In the genomic region with DNA sequence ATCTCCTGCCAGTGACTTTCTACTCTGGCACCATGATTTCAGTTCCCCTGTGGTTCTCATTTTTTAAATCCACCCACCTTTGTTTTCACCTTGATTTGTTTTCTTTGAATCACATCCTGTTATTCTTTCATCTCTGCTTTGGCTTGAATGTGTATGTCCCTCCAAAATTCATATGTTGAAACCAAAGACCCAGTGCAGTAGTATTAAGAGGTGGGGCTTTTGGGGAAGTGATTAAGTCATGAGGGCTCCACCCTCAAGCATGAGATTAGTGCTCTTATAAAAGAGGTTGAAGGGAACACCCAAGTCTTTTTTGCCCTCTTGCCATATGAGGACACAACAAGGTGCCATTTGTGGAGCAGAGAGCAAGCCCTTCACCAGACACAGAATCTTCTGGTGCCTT, we compare ENCODE assay signal across 16 cellular contexts.
DNase-seq lines count a peak whose midpoint lies in the region; ATAC-seq and TF ChIP-seq lines count a peak whose summit lies in the region.
"Had no signal": no experiment of that assay in that cellular context is flagged by ENCODE, and none has a peak within 500 bp of the region (broad histone marks: within the 10 kb centered on the region; RNA-seq: fewer than 3 reads in every experiment).

No MANE protein-coding gene starts in this region.

- no peak overlapping the region for H3K27ac ChIP-seq in CD4-positive, alpha-beta memory T cell (ENCODE audit: low read depth, low read length)
- H3K27ac ChIP-seq in HCT116 (ENCODE audit: low read depth, low read length), result no peak overlapping the region
- H3K27ac ChIP-seq: lower lobe of right lung had no signal

- no peaks in the 10 kb centered on the region for H4K20me1 ChIP-seq in HCT116 (ENCODE audit: insufficient read depth)

- H3K79me2 ChIP-seq in HCT116 (ENCODE audit: insufficient read depth, low read length), result no peaks in the 10 kb centered on the region

- H3K9ac ChIP-seq in HCT116 (ENCODE audit: low read length), result no peak overlapping the region
- peak overlapping the region; percentile 10 for H3K9ac ChIP-seq in mucosa of stomach (ENCODE audit: low read length)

- H3K9me3 Mint-ChIP-seq in CD4-positive, alpha-beta memory T cell, result peaks cover 6 to 18% (median 10%) of the 10 kb centered on the region in 8 donors
- H3K9me3 Mint-ChIP-seq in activated CD8-positive, alpha-beta T cell treated with anti-CD3 and anti-CD28 coated beads, Interleukin-2, amount 10 ng/mL, durations not matched to agents 7 days and 5 days (ENCODE audit: insufficient read depth), result peaks cover 17% of the 10 kb centered on the region
- H3K9me3 Mint-ChIP-seq: immature natural killer cell had no signal

- no peaks in the 10 kb centered on the region for H3K27me3 Mint-ChIP-seq in CD4-positive, alpha-beta memory T cell
- H3K27me3 Mint-ChIP-seq in activated CD8-positive, alpha-beta T cell treated with anti-CD3 and anti-CD28 coated beads, Interleukin-2, amount 10 ng/mL, durations not matched to agents 7 days and 5 days (ENCODE audit: low read depth), result no peaks in the 10 kb centered on the region

- TF ChIP-seq RAD21 in HCT116 (IDR thresholded peaks at IDR 0.05; ENCODE audit: low read depth), result no peak

- no peak for TF ChIP-seq POLR2A in HCT116 (IDR thresholded peaks at IDR 0.05; ENCODE audit: borderline replicate concordance, extremely low read depth, insufficient read depth, insufficient read length)

- no peak for TF ChIP-seq CTCF in HCT116 (IDR thresholded peaks at IDR 0.05 in 2 of 3, conservative IDR thresholded peaks at IDR 0.05 in 1 of 3; ENCODE audit: borderline replicate concordance in 1 of 3, insufficient read depth in 1 of 3, low read depth in 2 of 3, low read length in 2 of 3)

- no peaks in the 10 kb centered on the region for H3K9me2 ChIP-seq in HCT116 (ENCODE audit: insufficient read depth)

- H3K36me3 ChIP-seq in CD4-positive, alpha-beta memory T cell (ENCODE audit: insufficient read depth, low read length), result no peaks in the 10 kb centered on the region
- H3K36me3 ChIP-seq in HCT116 (ENCODE audit: control insufficient read depth in 1 of 2, insufficient read depth in 2 of 2, low read length in 2 of 2) (peaks cover 0 to 11% of the 10 kb centered on the region in 2 experiments; a peak in 1 of 4 replicates), mucosa of stomach (ENCODE audit: control insufficient read depth, insufficient read depth, low read length) (peaks cover 6% of the 10 kb centered on the region)
- H3K36me3 ChIP-seq: HAP-1, lower lobe of right lung had no signal

- no TSS peak for BruUV-seq in HCT116 (replicated peaks; lab: Mats Ljungman, UMichigan)

- CTCF ChIA-PET in CD4-positive, alpha-beta memory T cell (lab: Charles Lee; ENCODE audit: partially characterized antibody), result interaction anchor here (2.1 to 10.1 kb wide), 2 partner anchors 16 kb away, joined by 28 to 106 read pairs; no protein-coding TSS in a partner anchor
- CTCF ChIA-PET in HCT116 (lab: Charles Lee), result interaction anchor here (1.3 kb wide), 1 partner anchor 153 kb away, joined by 3 read pairs; no protein-coding TSS in a partner anchor
- CTCF ChIA-PET in activated CD8-positive, alpha-beta T cell treated with anti-CD3 and anti-CD28 coated beads, Interleukin-2, amount 10 ng/mL, durations not matched to agents 7 days and 5 days (lab: Charles Lee), result interaction anchor here (1.4 to 10.1 kb wide), 3 partner anchors 9 to 17 kb away, joined by 10 to 107 read pairs (median 27); no protein-coding TSS in a partner anchor

- peak overlapping the region; percentile 2; the same call in 1 of the 2 replicates for H3K4me2 ChIP-seq in HCT116 (ENCODE audit: low read length)

- H3K36me3 Mint-ChIP-seq in CD4-positive, alpha-beta memory T cell, result peaks cover 16 to 35% of the 10 kb centered on the region in 2 donors
- H3K36me3 Mint-ChIP-seq in activated CD8-positive, alpha-beta T cell treated with anti-CD3 and anti-CD28 coated beads, Interleukin-2, amount 10 ng/mL, durations not matched to agents 7 days and 5 days (ENCODE audit: low read depth), result peaks cover 45% of the 10 kb centered on the region

- no peak for ATAC-seq in HCT116
- ATAC-seq in activated CD8-positive, alpha-beta T cell treated with anti-CD3 and anti-CD28 coated beads, Interleukin-2, amount 10 ng/mL, durations not matched to agents 7 days and 5 days, result no peak
- no peak for ATAC-seq in GM18511 (IDR thresholded peaks at IDR 0.05; ENCODE audit: unreplicated experiment)

- peak overlapping the region in 4 of 8 donors; percentile 0 to 54 (median 38) for H3K4me3 Mint-ChIP-seq in CD4-positive, alpha-beta memory T cell
- H3K4me3 Mint-ChIP-seq in activated CD8-positive, alpha-beta T cell treated with anti-CD3 and anti-CD28 coated beads, Interleukin-2, amount 10 ng/mL, durations not matched to agents 7 days and 5 days, result no peak overlapping the region
- H3K4me3 Mint-ChIP-seq: immature natural killer cell had no signal

- H3K4me1 Mint-ChIP-seq in CD4-positive, alpha-beta memory T cell, result peaks cover 12 to 27% (median 20%) of the 10 kb centered on the region in 4 donors
- peaks cover 48% of the 10 kb centered on the region for H3K4me1 Mint-ChIP-seq in activated CD8-positive, alpha-beta T cell treated with anti-CD3 and anti-CD28 coated beads, Interleukin-2, amount 10 ng/mL, durations not matched to agents 7 days and 5 days (ENCODE audit: low read depth)
- H3K4me1 Mint-ChIP-seq: immature natural killer cell had no signal

- RAD21 ChIA-PET in HCT116 (lab: Charles Lee; ENCODE audit: low non-redundant PET in 1 of 2, low total read pairs in 2 of 2, uncharacterized antibody in 2 of 2, unreplicated experiment in 2 of 2), result no interaction called here

- H3K27me3 ChIP-seq in CD4-positive, alpha-beta memory T cell (ENCODE audit: insufficient read depth, low read length), result no peaks in the 10 kb centered on the region
- H3K27me3 ChIP-seq in HCT116 (ENCODE audit: insufficient read depth, low read length) (no peaks in the 10 kb centered on the region), mucosa of stomach (ENCODE audit: control insufficient read depth, insufficient read depth, low read length) (no peaks in the 10 kb centered on the region)

- H3K9me3 ChIP-seq in CD4-positive, alpha-beta memory T cell (ENCODE audit: control insufficient read depth in 1 of 2, low read length in 2 of 2), result no peaks in the 10 kb centered on the region
- H3K9me3 ChIP-seq in HCT116 (ENCODE audit: control insufficient read depth in 1 of 2, insufficient read depth in 1 of 2, low read depth in 1 of 2, low read length in 2 of 2), result peaks cover 5 to 20% of the 10 kb centered on the region in 2 experiments; a peak in 2 of 4 replicates
- H3K9me3 ChIP-seq in mucosa of stomach (ENCODE audit: control insufficient read depth, low read length), result peaks cover 6% of the 10 kb centered on the region
- H3K9me3 ChIP-seq: HAP-1, lower lobe of right lung had no signal

- H3K4me3 ChIP-seq in CD4-positive, alpha-beta memory T cell (ENCODE audit: low read length in 2 of 2), result no peak overlapping the region
- no peak overlapping the region for H3K4me3 ChIP-seq in HCT116 (replicated peaks in 1 of 2; ENCODE audit: low read depth in 1 of 2, low read length in 2 of 2)
- H3K4me3 ChIP-seq in mucosa of stomach (ENCODE audit: low read length), result no peak overlapping the region
- H3K4me3 ChIP-seq: HAP-1, lower lobe of right lung had no signal

- peak overlapping the region in 4 of 7 donors; percentile 6 to 76 (median 7) for H3K27ac Mint-ChIP-seq in CD4-positive, alpha-beta memory T cell
- peak overlapping the region; percentile 80 for H3K27ac Mint-ChIP-seq in activated CD8-positive, alpha-beta T cell treated with anti-CD3 and anti-CD28 coated beads, Interleukin-2, amount 10 ng/mL, durations not matched to agents 7 days and 5 days

- POLR2A ChIA-PET in CD4-positive, alpha-beta memory T cell (lab: Charles Lee; ENCODE audit: partially characterized antibody), result interaction anchor here (1.0 kb wide), 1 partner anchor 9 kb away, joined by 3 read pairs; no protein-coding TSS in a partner anchor
- POLR2A ChIA-PET in HCT116 (lab: Charles Lee), result interaction anchor here (1.1 kb wide), 1 partner anchor 117 kb away, joined by 3 read pairs; no protein-coding TSS in a partner anchor
- POLR2A ChIA-PET in activated CD8-positive, alpha-beta T cell treated with anti-CD3 and anti-CD28 coated beads, Interleukin-2, amount 10 ng/mL, durations not matched to agents 7 days and 5 days (lab: Charles Lee), result interaction anchor here (0.6 to 1.9 kb wide), 2 partner anchors 9 to 14 kb away, joined by 5 to 9 read pairs; no protein-coding TSS in a partner anchor

- H3K4me1 ChIP-seq in CD4-positive, alpha-beta memory T cell (ENCODE audit: insufficient read depth, low read length), result peaks cover 7% of the 10 kb centered on the region
- H3K4me1 ChIP-seq in HCT116 (ENCODE audit: control insufficient read depth in 1 of 2, insufficient read depth in 2 of 2, low read length in 2 of 2), result peaks cover 15 to 28% of the 10 kb centered on the region in 2 experiments
- peaks cover 52% of the 10 kb centered on the region for H3K4me1 ChIP-seq in mucosa of stomach (ENCODE audit: control insufficient read depth, insufficient read depth, low read length)
- H3K4me1 ChIP-seq: HAP-1, lower lobe of right lung had no signal

- DNase-seq in CD4-positive, alpha-beta memory T cell, result no peak
- DNase-seq in HCT116 (ENCODE audit: low read depth, low spot score) (no peak), NCI-H2107 treated with DMSO at 0.1 percent for 48 hours (lab: John Stamatoyannopoulos, UW; ENCODE audit: unreplicated experiment) (no peak), AG20443 (ENCODE audit: low spot score) (no peak)
- DNase-seq in activated CD8-positive, alpha-beta T cell treated with anti-CD3 and anti-CD28 coated beads, Interleukin-2, amount 10 ng/mL, durations not matched to agents 7 days and 5 days, result no peak
- DNase-seq: glutamatergic neuron; immature natural killer cell; IMR-90; lower lobe of right lung; MM.1S; NCI-H187 treated with DMSO at 0.1 percent for 48 hours; posterior cingulate gyrus; stimulated activated CD4-positive, alpha-beta T cell treated with anti-CD3 and anti-CD28 coated beads, Interleukin-4, amount 100 ng/mL, for 1 hour had no signal

- intact Hi-C loops in CD4-positive, alpha-beta memory T cell (cut with micrococcal nuclease), result no loop called here
- intact Hi-C loops in HCT116 (cut with micrococcal nuclease), result no loop called here

- H2AFZ ChIP-seq in HCT116 (ENCODE audit: low read depth, low read length, poor library complexity, severe bottlenecking), result no peak overlapping the region

TF ChIP-seq in HCT116, 20 proteins besides CTCF, POLR2A, EP300 and RAD21:
- TF ChIP-seq JUND (IDR thresholded peaks at IDR 0.05) (no peak), ELF1 (IDR thresholded peaks at IDR 0.05; ENCODE audit: borderline replicate concordance, low read depth) (no peak), CBX3 (IDR thresholded peaks at IDR 0.05; ENCODE audit: low read depth) (0 out of 2 replicates have a peak, but pooled peaks have one; percentile 35), CEBPB (IDR thresholded peaks at IDR 0.05; ENCODE audit: low read depth) (peak; percentile 51; the same call in 1 of the 2 replicates), FOSL1 (IDR thresholded peaks at IDR 0.05; ENCODE audit: low read depth) (peak; percentile 30; the same call in 1 of the 2 replicates)
TF ChIP-seq in HCT116: peak in this region for 3.
